1 cellular context compared by ENCODE assay signal in the genomic region with DNA sequence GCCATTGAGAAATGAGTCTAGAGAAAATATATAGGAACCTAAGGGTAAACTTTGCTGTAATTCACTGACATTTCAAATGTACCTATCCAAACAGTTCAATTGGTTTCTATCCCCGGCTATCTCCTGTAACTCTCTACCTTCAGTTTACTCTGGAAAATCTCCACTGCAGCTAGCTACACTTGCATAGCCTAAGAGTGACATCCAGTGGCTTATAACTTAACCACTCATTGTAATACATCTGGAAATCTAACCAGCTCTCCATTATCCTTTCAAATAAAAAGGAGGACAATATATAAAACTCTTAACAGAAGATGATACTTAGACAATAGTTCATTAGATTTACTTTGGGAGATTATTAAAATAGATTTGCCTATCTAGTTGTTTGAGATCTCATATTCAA.
TF ChIP-seq lines count a peak whose summit lies in the region.

No MANE protein-coding gene starts in this region.

TF ChIP-seq in WTC11, 78 proteins besides CTCF, POLR2A, EP300 and RAD21 (continued from another document):
- TF ChIP-seq, protein P1, sequence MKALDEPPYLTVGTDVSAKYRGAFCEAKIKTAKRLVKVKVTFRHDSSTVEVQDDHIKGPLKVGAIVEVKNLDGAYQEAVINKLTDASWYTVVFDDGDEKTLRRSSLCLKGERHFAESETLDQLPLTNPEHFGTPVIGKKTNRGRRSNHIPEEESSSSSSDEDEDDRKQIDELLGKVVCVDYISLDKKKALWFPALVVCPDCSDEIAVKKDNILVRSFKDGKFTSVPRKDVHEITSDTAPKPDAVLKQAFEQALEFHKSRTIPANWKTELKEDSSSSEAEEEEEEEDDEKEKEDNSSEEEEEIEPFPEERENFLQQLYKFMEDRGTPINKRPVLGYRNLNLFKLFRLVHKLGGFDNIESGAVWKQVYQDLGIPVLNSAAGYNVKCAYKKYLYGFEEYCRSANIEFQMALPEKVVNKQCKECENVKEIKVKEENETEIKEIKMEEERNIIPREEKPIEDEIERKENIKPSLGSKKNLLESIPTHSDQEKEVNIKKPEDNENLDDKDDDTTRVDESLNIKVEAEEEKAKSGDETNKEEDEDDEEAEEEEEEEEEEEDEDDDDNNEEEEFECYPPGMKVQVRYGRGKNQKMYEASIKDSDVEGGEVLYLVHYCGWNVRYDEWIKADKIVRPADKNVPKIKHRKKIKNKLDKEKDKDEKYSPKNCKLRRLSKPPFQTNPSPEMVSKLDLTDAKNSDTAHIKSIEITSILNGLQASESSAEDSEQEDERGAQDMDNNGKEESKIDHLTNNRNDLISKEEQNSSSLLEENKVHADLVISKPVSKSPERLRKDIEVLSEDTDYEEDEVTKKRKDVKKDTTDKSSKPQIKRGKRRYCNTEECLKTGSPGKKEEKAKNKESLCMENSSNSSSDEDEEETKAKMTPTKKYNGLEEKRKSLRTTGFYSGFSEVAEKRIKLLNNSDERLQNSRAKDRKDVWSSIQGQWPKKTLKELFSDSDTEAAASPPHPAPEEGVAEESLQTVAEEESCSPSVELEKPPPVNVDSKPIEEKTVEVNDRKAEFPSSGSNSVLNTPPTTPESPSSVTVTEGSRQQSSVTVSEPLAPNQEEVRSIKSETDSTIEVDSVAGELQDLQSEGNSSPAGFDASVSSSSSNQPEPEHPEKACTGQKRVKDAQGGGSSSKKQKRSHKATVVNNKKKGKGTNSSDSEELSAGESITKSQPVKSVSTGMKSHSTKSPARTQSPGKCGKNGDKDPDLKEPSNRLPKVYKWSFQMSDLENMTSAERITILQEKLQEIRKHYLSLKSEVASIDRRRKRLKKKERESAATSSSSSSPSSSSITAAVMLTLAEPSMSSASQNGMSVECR (CRISPR knock-in tag; IDR thresholded peaks at IDR 0.05; ENCODE audit: borderline replicate concordance): no peak
- TF ChIP-seq, protein P2, sequence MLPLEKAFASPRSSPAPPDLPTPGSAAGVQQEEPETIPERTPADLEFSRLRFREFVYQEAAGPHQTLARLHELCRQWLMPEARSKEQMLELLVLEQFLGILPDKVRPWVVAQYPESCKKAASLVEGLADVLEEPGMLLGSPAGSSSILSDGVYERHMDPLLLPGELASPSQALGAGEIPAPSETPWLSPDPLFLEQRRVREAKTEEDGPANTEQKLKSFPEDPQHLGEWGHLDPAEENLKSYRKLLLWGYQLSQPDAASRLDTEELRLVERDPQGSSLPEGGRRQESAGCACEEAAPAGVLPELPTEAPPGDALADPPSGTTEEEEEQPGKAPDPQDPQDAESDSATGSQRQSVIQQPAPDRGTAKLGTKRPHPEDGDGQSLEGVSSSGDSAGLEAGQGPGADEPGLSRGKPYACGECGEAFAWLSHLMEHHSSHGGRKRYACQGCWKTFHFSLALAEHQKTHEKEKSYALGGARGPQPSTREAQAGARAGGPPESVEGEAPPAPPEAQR (CRISPR knock-in tag; IDR thresholded peaks at IDR 0.05): no peak
- TF ChIP-seq, protein P3, sequence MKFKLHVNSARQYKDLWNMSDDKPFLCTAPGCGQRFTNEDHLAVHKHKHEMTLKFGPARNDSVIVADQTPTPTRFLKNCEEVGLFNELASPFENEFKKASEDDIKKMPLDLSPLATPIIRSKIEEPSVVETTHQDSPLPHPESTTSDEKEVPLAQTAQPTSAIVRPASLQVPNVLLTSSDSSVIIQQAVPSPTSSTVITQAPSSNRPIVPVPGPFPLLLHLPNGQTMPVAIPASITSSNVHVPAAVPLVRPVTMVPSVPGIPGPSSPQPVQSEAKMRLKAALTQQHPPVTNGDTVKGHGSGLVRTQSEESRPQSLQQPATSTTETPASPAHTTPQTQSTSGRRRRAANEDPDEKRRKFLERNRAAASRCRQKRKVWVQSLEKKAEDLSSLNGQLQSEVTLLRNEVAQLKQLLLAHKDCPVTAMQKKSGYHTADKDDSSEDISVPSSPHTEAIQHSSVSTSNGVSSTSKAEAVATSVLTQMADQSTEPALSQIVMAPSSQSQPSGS (CRISPR knock-in tag; IDR thresholded peaks at IDR 0.05; ENCODE audit: borderline replicate concordance, low read depth): no peak
- TF ChIP-seq PRRX2 (CRISPR knock-in tag; IDR thresholded peaks at IDR 0.05) (no peak), ZNF263 (CRISPR knock-in tag; IDR thresholded peaks at IDR 0.05; ENCODE audit: low read depth) (no peak)
